22 cellular contexts compared by ENCODE assay signal in genomic region chr7:128886391-128887168, GRCh38. TPM values are rescaled to one million over a fixed set of nuclear protein-coding genes. Genes with fewer than 3 reads are reported as not detected.
DNase-seq lines count a peak whose midpoint lies in the region; ATAC-seq, FAIRE-seq and TF ChIP-seq lines count a peak whose summit lies in the region.
"Had no signal": no experiment of that assay in that cellular context is flagged by ENCODE, and none has a peak within 500 bp of the region (broad histone marks: within the 10 kb centered on the region; RNA-seq: fewer than 3 reads in every experiment).

No MANE protein-coding gene starts in this region.

- peaks cover 11% of the 10 kb centered on the region for H3K4me1 ChIP-seq in left ventricle myocardium inferior
- H3K4me1 ChIP-seq in PC-9 (replicated peaks; ENCODE audit: insufficient read depth), result peaks cover 34% of the 10 kb centered on the region
- no peaks in the 10 kb centered on the region for H3K4me1 ChIP-seq in kidney (ENCODE audit: control insufficient read depth in 1 of 2, insufficient read depth in 1 of 2, low read depth in 1 of 2, low read length in 2 of 2)
- H3K4me1 ChIP-seq in upper lobe of right lung, result no peaks in the 10 kb centered on the region
- H3K4me1 ChIP-seq: SJSA1 had no signal

- peaks cover 52% of the 10 kb centered on the region for H3K27me3 ChIP-seq in left ventricle myocardium inferior (ENCODE audit: low read depth)
- H3K27me3 ChIP-seq in PC-9 (ENCODE audit: insufficient read depth, low read depth), result no peaks in the 10 kb centered on the region
- H3K27me3 ChIP-seq in upper lobe of right lung, result peaks cover 12% of the 10 kb centered on the region
- H3K27me3 ChIP-seq: SJSA1 had no signal

- H3K4me2 ChIP-seq in PC-9, result peak overlapping the region; percentile 83; the same call in 1 of the 2 replicates
- H3K4me2 ChIP-seq: GM23338, KMS-11 had no signal

- CTCF ChIA-PET in PC-9 (lab: Charles Lee), result interaction anchor here (0.6 to 0.7 kb wide), 2 partner anchors 13 to 53 kb away, joined by 3 to 8 read pairs; no protein-coding TSS in a partner anchor

- BruUV-seq in PC-9 (replicated peaks; lab: Mats Ljungman, UMichigan), result no TSS peak

- H3F3A ChIP-seq in PC-9 (ENCODE audit: insufficient read depth, low read depth), result peaks cover 45% of the 10 kb centered on the region

- no peaks in the 10 kb centered on the region for H3K9me2 ChIP-seq in PC-9 (ENCODE audit: insufficient read depth)

- H3K4me3 ChIP-seq in left ventricle myocardium inferior (no peak overlapping the region), PC-9 (no peak overlapping the region), kidney (ENCODE audit: low read length in 2 of 2) (no peak overlapping the region), upper lobe of right lung (no peak overlapping the region)
- H3K4me3 ChIP-seq: GM23338, SJSA1 had no signal

- no peaks in the 10 kb centered on the region for H4K20me1 ChIP-seq in PC-9 (ENCODE audit: insufficient read depth)

- POLR2A ChIA-PET in PC-9 (lab: Charles Lee; ENCODE audit: unreplicated experiment), result interaction anchor here (0.6 to 0.7 kb wide), 2 partner anchors 26 to 979 kb away, joined by 4 to 31 read pairs; no protein-coding TSS in a partner anchor

- DNase-seq in Right ventricle myocardium superior (peak; percentile 34), left ventricle myocardium inferior (no peak), PC-9 (no peak), kidney (peak; percentile 61), upper lobe of right lung (peak; percentile 60), hepatic stellate cell (ENCODE audit: low spot score) (no peak), NCI-H1417 treated with DMSO at 0.1 percent for 48 hours (lab: John Stamatoyannopoulos, UW) (no peak)
- DNase-seq in activated CD4-positive, CD25-positive, alpha-beta regulatory T cell treated with anti-CD3 and anti-CD28 coated beads, Interleukin-2, amount 50 U/mL, for 72 hours, result no peak
- DNase-seq: DMS 273 treated with DMSO at 0.1 percent for 48 hours, GF-D8, NCI-H2081, NCI-H2227 treated with DMSO at 0.1 percent for 48 hours, NCI-H524, OCI-M1, RPMI8226 had no signal

- H2AFZ ChIP-seq in PC-9, result no peak overlapping the region
- H2AFZ ChIP-seq: GM23338 had no signal

- no peaks in the 10 kb centered on the region for H3K36me3 ChIP-seq in left ventricle myocardium inferior
- H3K36me3 ChIP-seq in PC-9 (ENCODE audit: low read depth), result no peaks in the 10 kb centered on the region
- H3K36me3 ChIP-seq in kidney (ENCODE audit: control insufficient read depth in 1 of 2, insufficient read depth in 2 of 2, low read length in 2 of 2), result no peaks in the 10 kb centered on the region
- H3K36me3 ChIP-seq in upper lobe of right lung, result no peaks in the 10 kb centered on the region
- H3K36me3 ChIP-seq: SJSA1 had no signal

- intact Hi-C loops in Right ventricle myocardium superior (cut with DNase I) (loop anchor here (10.0 kb wide), 1 partner anchor 412 kb away; the partner anchor contains the start of gene METTL2B), left ventricle myocardium inferior (cut with micrococcal nuclease) (no loop called here), PC-9 (cut with micrococcal nuclease; ENCODE audit: unreplicated experiment) (no loop called here), kidney (cut with DNase I) (no loop called here), upper lobe of right lung (cut with DNase I) (no loop called here)

- no peaks in the 10 kb centered on the region for H3K9me3 ChIP-seq in left ventricle myocardium inferior (replicated peaks)
- H3K9me3 ChIP-seq in PC-9 (ENCODE audit: insufficient read depth, low read depth), result no peaks in the 10 kb centered on the region
- no peaks in the 10 kb centered on the region for H3K9me3 ChIP-seq in kidney (ENCODE audit: control insufficient read depth in 1 of 2, low read length in 2 of 2)
- no peaks in the 10 kb centered on the region for H3K9me3 ChIP-seq in upper lobe of right lung
- H3K9me3 ChIP-seq: SJSA1 had no signal

- TF ChIP-seq CTCF in left ventricle myocardium inferior (IDR thresholded peaks at IDR 0.05; ENCODE audit: borderline replicate concordance), result no peak
- no peak for TF ChIP-seq CTCF in PC-9 (conservative IDR thresholded peaks at IDR 0.05)
- no peak for TF ChIP-seq CTCF in kidney (IDR thresholded peaks at IDR 0.05; ENCODE audit: borderline replicate concordance, extremely low read depth, insufficient read depth)
- TF ChIP-seq CTCF in upper lobe of right lung (IDR thresholded peaks at IDR 0.05), result no peak

- H3K79me2 ChIP-seq in PC-9 (ENCODE audit: low read depth), result peaks cover 16% of the 10 kb centered on the region

- H3K9ac ChIP-seq in kidney (ENCODE audit: low read length in 2 of 2), result no peak overlapping the region
- H3K9ac ChIP-seq: KMS-11 had no signal

- FAIRE-seq in kidney (lab: Jason Lieb, UNC), result no peak
- FAIRE-seq: GM18507 had no signal

- no peak for ATAC-seq in Right ventricle myocardium superior (ENCODE audit: poor library complexity)
- ATAC-seq in upper lobe of right lung, result no peak
- ATAC-seq: GM23338 had no signal

- H3K27ac ChIP-seq in left ventricle myocardium inferior (replicated peaks) (no peak overlapping the region), PC-9 (no peak overlapping the region), kidney (ENCODE audit: low read depth in 2 of 2, low read length in 2 of 2) (no peak overlapping the region), upper lobe of right lung (no peak overlapping the region)
- H3K27ac ChIP-seq: C4-2B, KMS-11, SJSA1 had no signal

RNA-seq across cellular contexts. Expression of gene ATP6V1F, which starts 23.9 kb away (rescaled TPM):
- total RNA-seq in Right ventricle myocardium superior (119 TPM), left ventricle myocardium inferior (101 TPM), PC-9 (2021) (114 and 169 TPM in 2 replicates), kidney (161 TPM), upper lobe of right lung (180 TPM)
- 684 TPM for polyA plus RNA-seq in kidney (ENCODE audit: insufficient read depth, low read depth, low replicate concordance)

RNA-seq across cellular contexts. Expression of gene KCP, which starts 23.9 kb away (rescaled TPM):
- total RNA-seq in Right ventricle myocardium superior, result 0.11 TPM
- 0.19 TPM for total RNA-seq in left ventricle myocardium inferior
- total RNA-seq in PC-9 (2021), result 9.9 and 15.4 TPM in 2 replicates
- 44.6 TPM for total RNA-seq in kidney
- polyA plus RNA-seq in kidney (ENCODE audit: insufficient read depth, low read depth, low replicate concordance), result 7.7 TPM
- 1.3 TPM for total RNA-seq in upper lobe of right lung
- total RNA-seq: A673, M059J, SJSA1 had no signal

RNA-seq across cellular contexts. Expression of gene IRF5, which starts 51.1 kb away (rescaled TPM):
- total RNA-seq in Right ventricle myocardium superior (1.9 TPM), left ventricle myocardium inferior (2.2 TPM), PC-9 (2021) (3.4 and 5.8 TPM in 2 replicates), kidney (27.1 TPM), upper lobe of right lung (29.4 TPM)
- 13.0 TPM for polyA plus RNA-seq in kidney (ENCODE audit: insufficient read depth, low read depth, low replicate concordance)
- total RNA-seq: A673 had no signal

RNA-seq across cellular contexts. Expression of gene FLNC, which starts 56.4 kb away (rescaled TPM):
- total RNA-seq in Right ventricle myocardium superior (601 TPM), left ventricle myocardium inferior (839 TPM), PC-9 (2021) (75.5 and 96.6 TPM in 2 replicates), kidney (12.2 TPM), upper lobe of right lung (7.7 TPM)
- polyA plus RNA-seq in kidney (ENCODE audit: insufficient read depth, low read depth, low replicate concordance), result 2.8 TPM

Comparison
In these comparisons a context has a peak if more than half of its experiments do, and no peak if none do; other contexts are left out.
1. DNase-seq: peak in Right ventricle myocardium superior (single experiment), kidney (single experiment) and upper lobe of right lung (single experiment); none in left ventricle myocardium inferior (single experiment), PC-9 (0 of 2), activated CD4-positive, CD25-positive, alpha-beta regulatory T cell treated with anti-CD3 and anti-CD28 coated beads, Interleukin-2, amount 50 U/mL, for 72 hours (single experiment), hepatic stellate cell (single experiment) and NCI-H1417 treated with DMSO at 0.1 percent for 48 hours (single experiment).